Comparison of ENCODE assay signal across 1 cellular context in the genomic region with DNA sequence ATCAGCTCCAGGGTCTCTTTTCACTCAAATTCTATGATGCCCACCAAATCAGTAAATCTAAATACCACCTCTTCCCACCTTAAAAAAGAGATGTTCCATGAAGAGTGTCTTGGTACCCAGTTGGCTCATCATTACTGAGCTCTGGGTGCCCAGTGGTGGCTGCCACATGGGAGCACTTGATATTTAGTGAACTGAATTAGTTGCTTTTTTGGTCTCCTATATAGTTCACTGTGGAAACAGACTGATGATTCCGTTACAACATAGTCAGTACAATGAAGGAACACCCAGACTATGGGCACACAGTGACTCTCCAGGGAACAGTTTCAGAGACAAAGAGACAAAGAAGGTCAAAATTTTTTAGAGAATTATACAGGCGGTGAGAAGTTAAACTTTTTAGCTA.
TF ChIP-seq lines count a peak whose summit lies in the region.

No MANE protein-coding gene starts in this region.

TF ChIP-seq in K562, 482 proteins besides CTCF, POLR2A, EP300 and RAD21:
- no peak for TF ChIP-seq ESRRB (CRISPR knock-in tag; IDR thresholded peaks at IDR 0.05; ENCODE audit: borderline replicate concordance)
- 0 out of 2 replicates have a peak, but pooled peaks have one; percentile 6 for TF ChIP-seq CXXC5 (CRISPR knock-in tag; IDR thresholded peaks at IDR 0.05)
